8 cellular contexts compared by ENCODE assay signal in genomic region chr19:47274891-47275865, GRCh38. TPM values are rescaled to one million over a fixed set of nuclear protein-coding genes. Genes with fewer than 3 reads are reported as not detected.
DNase-seq lines count a peak whose midpoint lies in the region; ATAC-seq and TF ChIP-seq lines count a peak whose summit lies in the region.

No MANE protein-coding gene starts in this region.

- intact Hi-C loops in Caco-2 (cut with micrococcal nuclease; ENCODE audit: unreplicated experiment): no loop called here
- intact Hi-C loops in natural killer cell (cut with micrococcal nuclease): loop anchor here (1.0 to 10.0 kb wide), 3 partner anchors 18 to 420 kb away; partner anchors contain the start of gene AP2S1

- H3K27ac Mint-ChIP-seq in Caco-2 (ENCODE audit: unreplicated experiment) (peak overlapping the region; percentile 56), endodermal cell (peak overlapping the region; percentile 35), natural killer cell (peak overlapping the region; percentile 68 to 96)

- H3K4me1 Mint-ChIP-seq in Caco-2 (ENCODE audit: low read depth, unreplicated experiment): peaks cover 20% of the 10 kb centered on the region
- H3K4me1 Mint-ChIP-seq in endodermal cell: peaks cover 8% of the 10 kb centered on the region
- H3K4me1 Mint-ChIP-seq in natural killer cell: peaks cover 14 to 37% of the 10 kb centered on the region in 2 donors

- H3K9ac ChIP-seq in endodermal cell (ENCODE audit: extremely low read depth, low read length, poor library complexity, severe bottlenecking): peak overlapping the region; percentile 8

- H3K4me1 ChIP-seq in Caco-2: peaks cover 9% of the 10 kb centered on the region; the same call in 1 of the 2 replicates
- peaks cover 0 to 24% (median 7%) of the 10 kb centered on the region in 4 donors for H3K4me1 ChIP-seq in Peyer's patch
- no peaks in the 10 kb centered on the region for H3K4me1 ChIP-seq in endodermal cell (ENCODE audit: control insufficient read depth, insufficient read depth, low read length)

- H3K36me3 ChIP-seq in Caco-2 (ENCODE audit: control insufficient read depth, insufficient read depth, low read length) (peaks cover 2% of the 10 kb centered on the region), H7 (replicated peaks; ENCODE audit: control insufficient read depth, insufficient read depth, low read length) (peaks cover 1% of the 10 kb centered on the region), Peyer's patch (peaks cover 0 to 13% (median 0%) of the 10 kb centered on the region in 3 donors), endodermal cell (ENCODE audit: control insufficient read depth, insufficient read depth, low read length) (peaks cover 21% of the 10 kb centered on the region)

- no peak for TF ChIP-seq POLR2A in Peyer's patch (IDR thresholded peaks at IDR 0.05)

- H3K9me3 Mint-ChIP-seq in Caco-2 (ENCODE audit: unreplicated experiment) (no peaks in the 10 kb centered on the region), endodermal cell (no peaks in the 10 kb centered on the region), natural killer cell (no peaks in the 10 kb centered on the region)

- H3K27me3 ChIP-seq in Caco-2 (replicated peaks; ENCODE audit: control insufficient read depth, insufficient read depth, low read length) (no peaks in the 10 kb centered on the region), H7 (ENCODE audit: control insufficient read depth, insufficient read depth, low read length) (peaks cover 11% of the 10 kb centered on the region), Peyer's patch (no peaks in the 10 kb centered on the region), endodermal cell (ENCODE audit: control insufficient read depth, insufficient read depth, low read length, poor library complexity, severe bottlenecking) (no peaks in the 10 kb centered on the region)

- POLR2A ChIA-PET in Caco-2 (lab: Charles Lee): interaction anchor here (0.7 to 2.0 kb wide), 7 partner anchors 14 to 349 kb away, joined by 3 to 71 read pairs (median 8); partner anchors contain the start of genes CCDC9 and DHX34

- DNase-seq in Caco-2: peak in 1 of 2 experiments; percentile 46
- peak; percentile 80 for DNase-seq in H7
- DNase-seq in Peyer's patch: peak in 2 of 3 donors; percentile 59 to 67
- DNase-seq in endodermal cell: peak; percentile 75
- DNase-seq in natural killer cell: peak; percentile 40
- no peak for DNase-seq in NCI-H1092 (lab: John Stamatoyannopoulos, UW)
- DNase-seq in HUDEP-2 (lab: John Stamatoyannopoulos, UW; ENCODE audit: unreplicated experiment in 76 of 76): no peak
- DNase-seq in SHP77 (lab: John Stamatoyannopoulos, UW): no peak

- peak overlapping the region; percentile 93 for H3K4me3 Mint-ChIP-seq in Caco-2 (ENCODE audit: unreplicated experiment)
- peak overlapping the region; percentile 80 for H3K4me3 Mint-ChIP-seq in endodermal cell
- peak overlapping the region; percentile 85 for H3K4me3 Mint-ChIP-seq in natural killer cell

- no peaks in the 10 kb centered on the region for H3K27me3 Mint-ChIP-seq in Caco-2 (ENCODE audit: insufficient read depth, unreplicated experiment)
- peaks cover 12% of the 10 kb centered on the region for H3K27me3 Mint-ChIP-seq in endodermal cell (ENCODE audit: insufficient read depth)
- H3K27me3 Mint-ChIP-seq in natural killer cell (ENCODE audit: low read depth in 2 of 2): no peaks in the 10 kb centered on the region

- H3K36me3 Mint-ChIP-seq in Caco-2 (ENCODE audit: insufficient read depth, unreplicated experiment): peaks cover 66% of the 10 kb centered on the region
- peaks cover 15% of the 10 kb centered on the region for H3K36me3 Mint-ChIP-seq in endodermal cell (ENCODE audit: low read depth)
- H3K36me3 Mint-ChIP-seq in natural killer cell: no peaks in the 10 kb centered on the region

- ATAC-seq in natural killer cell: peak; percentile 15 to 33 (median 24)

- BruUV-seq in Caco-2 (replicated peaks; lab: Mats Ljungman, UMichigan): no TSS peak

- H3K4me3 ChIP-seq in Caco-2 (ENCODE audit: low read depth, low read length) (peak overlapping the region; percentile 65), H7 (ENCODE audit: insufficient read depth, low read depth, low read length) (peak overlapping the region; percentile 57), Peyer's patch (peak overlapping the region; percentile 72 to 82 (median 77)), endodermal cell (ENCODE audit: low read length) (peak overlapping the region; percentile 70)

- H3K27ac ChIP-seq in Peyer's patch (peak overlapping the region; percentile 95 to 99 (median 98)), endodermal cell (ENCODE audit: low read depth, low read length) (peak overlapping the region; percentile 63)

- 8 to 10% methylated on average over 46 to 83 of the region's 83 CpGs for WGBS in endodermal cell (ENCODE audit: insufficient coverage in 1 of 2, insufficient read length in 1 of 2), 2 experiments

- CTCF ChIA-PET in Caco-2 (lab: Charles Lee): interaction anchor here (0.7 to 2.0 kb wide), 7 partner anchors 9 to 153 kb away, joined by 3 to 22 read pairs (median 3); partner anchors contain the start of genes CCDC9 and DHX34

- H3K9me3 ChIP-seq in Caco-2 (no peaks in the 10 kb centered on the region), Peyer's patch (no peaks in the 10 kb centered on the region), endodermal cell (ENCODE audit: control insufficient read depth, low read length) (no peaks in the 10 kb centered on the region)

- TF ChIP-seq CTCF in Caco-2 (IDR thresholded peaks at IDR 0.05; ENCODE audit: insufficient read depth in 1 of 2, low read depth in 1 of 2, low read length in 1 of 2, severe bottlenecking in 1 of 2, unreplicated experiment in 1 of 2): no peak
- no peak for TF ChIP-seq CTCF in Peyer's patch (IDR thresholded peaks at IDR 0.05)
- TF ChIP-seq CTCF in endodermal cell (conservative IDR thresholded peaks at IDR 0.05): no peak
- TF ChIP-seq CTCF in natural killer cell (IDR thresholded peaks at IDR 0.05): no peak

RNA-seq across cellular contexts. Expression of gene INAFM1, which starts 0.5 kb away (rescaled TPM):
- 10.1 and 10.4 TPM in 2 replicates for total RNA-seq in Caco-2 (2022)
- total RNA-seq in H7 (2014; rRNA removed; shearing (Covaris generic)): 2.0 and 2.9 TPM in 2 replicates
- total RNA-seq in Peyer's patch: 10 to 100 TPM in 2 of 4 donors, 1 to 10 TPM in 2; 6.1 to 23.9 (median 12.8) TPM
- total RNA-seq in endodermal cell: 10 to 100 TPM in 1 of 2 donors, 1 to 10 TPM in 1; 8.7 to 11.5 TPM
- 14.7 TPM for polyA plus RNA-seq in endodermal cell (2013, experiment 1 of 2)
- 15.5 TPM for polyA plus RNA-seq in endodermal cell (2013, experiment 2 of 2)
- total RNA-seq in natural killer cell: 10 to 100 TPM in 1 of 3 donors, 1 to 10 TPM in 2; 9.1 to 10.3 (median 9.5) TPM

RNA-seq across cellular contexts. Expression of gene CCDC9, which starts 18.9 kb away (rescaled TPM):
- total RNA-seq in Caco-2 (2022): 43.1 and 44.3 TPM in 2 replicates
- 10.9 and 14.0 TPM in 2 replicates for total RNA-seq in H7 (2014; rRNA removed; shearing (Covaris generic))
- total RNA-seq in Peyer's patch: 100 to 1,000 TPM in 1 of 4 donors, 10 to 100 TPM in 3; 12.1 to 104 (median 35.8) TPM
- total RNA-seq in endodermal cell: 10 to 100 TPM; 33.8 to 46.2 TPM
- 25.5 TPM for polyA plus RNA-seq in endodermal cell (2013, experiment 1 of 2)
- polyA plus RNA-seq in endodermal cell (2013, experiment 2 of 2): 23.5 TPM
- total RNA-seq in natural killer cell: 10 to 100 TPM; 49.6 to 55.8 (median 55.4) TPM

RNA-seq across cellular contexts. Expression of gene C5AR1, which starts 34.5 kb away (rescaled TPM):
- total RNA-seq in Caco-2 (2022): 0.48 and 1.3 TPM in 2 replicates
- 0.17 TPM in 1 of 2 replicates, not detected in the other for total RNA-seq in H7 (2014; rRNA removed; shearing (Covaris generic))
- total RNA-seq in Peyer's patch: 1 to 10 TPM in 2 of 4 donors, under 1 TPM in 1, not detected in 1; 0.70 to 5.0 (median 2.2) TPM
- under 1 TPM in 1 of 2 donors, not detected in 1; 0.48 TPM for total RNA-seq in endodermal cell
- 1.2 TPM for polyA plus RNA-seq in endodermal cell (2013, experiment 1 of 2)
- 0.37 TPM for polyA plus RNA-seq in endodermal cell (2013, experiment 2 of 2)
- total RNA-seq in natural killer cell: 10 to 100 TPM; 11.4 to 42.7 (median 28.7) TPM

RNA-seq across cellular contexts. Expression of gene BBC3, which starts 44.2 kb away (rescaled TPM):
- 10.5 and 10.8 TPM in 2 replicates for total RNA-seq in Caco-2 (2022)
- 13.4 and 20.7 TPM in 2 replicates for total RNA-seq in H7 (2014; rRNA removed; shearing (Covaris generic))
- 10 to 100 TPM in 1 of 4 donors, 1 to 10 TPM in 3; 4.1 to 10.0 (median 5.5) TPM for total RNA-seq in Peyer's patch
- 10 to 100 TPM in 1 of 2 donors, 1 to 10 TPM in 1; 8.8 to 13.4 TPM for total RNA-seq in endodermal cell
- 25.1 TPM for polyA plus RNA-seq in endodermal cell (2013, experiment 1 of 2)
- polyA plus RNA-seq in endodermal cell (2013, experiment 2 of 2): 23.6 TPM
- 10 to 100 TPM; 39.9 to 45.1 (median 43.9) TPM for total RNA-seq in natural killer cell

RNA-seq across cellular contexts. Expression of gene C5AR2, which starts 56.8 kb away (rescaled TPM):
- total RNA-seq in Caco-2 (2022): not detected in 2 replicates
- total RNA-seq in H7 (2014; rRNA removed; shearing (Covaris generic)): 0.03 TPM in 1 of 2 replicates, not detected in the other
- 1 to 10 TPM in 2 of 4 donors, under 1 TPM in 1, not detected in 1; 0.95 to 1.6 (median 1.4) TPM for total RNA-seq in Peyer's patch
- not detected for total RNA-seq in endodermal cell
- polyA plus RNA-seq in endodermal cell (2013, experiment 1 of 2): not detected
- not detected for polyA plus RNA-seq in endodermal cell (2013, experiment 2 of 2)
- total RNA-seq in natural killer cell: 10 to 100 TPM in 1 of 3 donors, 1 to 10 TPM in 2; 4.3 to 15.5 (median 8.3) TPM

Comparison
In these comparisons a context has a peak if more than half of its experiments do, and no peak if none do; other contexts are left out.
1. DNase-seq: peak in H7 (single experiment), Peyer's patch (2 of 3), endodermal cell (single experiment) and natural killer cell (single experiment); none in NCI-H1092 (single experiment), HUDEP-2 (0 of 76) and SHP77 (0 of 2).
2. Peak in every context shown above with its lines, with median percentiles within 50 percentile points of each other: H3K4me3 ChIP-seq, H3K27ac Mint-ChIP-seq and H3K4me3 Mint-ChIP-seq.